2 cellular contexts compared by ENCODE assay signal in the genomic region with DNA sequence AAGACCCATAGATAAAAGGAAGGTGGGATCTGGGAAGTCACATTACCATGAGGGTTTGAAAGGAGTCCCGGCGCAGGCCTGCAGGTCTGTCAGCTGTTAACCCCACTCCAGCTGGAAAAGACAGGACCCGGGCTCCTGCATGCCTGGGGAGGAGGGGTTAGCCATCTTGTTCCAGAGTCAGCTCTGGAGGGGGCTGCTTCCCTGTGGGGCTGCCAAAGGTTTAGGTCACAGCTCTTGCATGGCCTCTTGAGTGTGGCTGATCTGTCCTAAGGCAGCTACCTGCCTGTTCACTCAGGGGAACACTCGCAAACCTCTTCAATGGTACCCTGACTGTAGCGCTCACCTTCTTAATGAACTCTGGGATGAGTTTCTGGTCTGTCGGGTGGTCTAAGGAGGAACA.
TF ChIP-seq lines count a peak whose summit lies in the region.

No MANE protein-coding gene starts in this region.

TF ChIP-seq in GM23338, 12 proteins besides CTCF, POLR2A, EP300 and RAD21 (continues in another document):
- TF ChIP-seq, protein P1, sequence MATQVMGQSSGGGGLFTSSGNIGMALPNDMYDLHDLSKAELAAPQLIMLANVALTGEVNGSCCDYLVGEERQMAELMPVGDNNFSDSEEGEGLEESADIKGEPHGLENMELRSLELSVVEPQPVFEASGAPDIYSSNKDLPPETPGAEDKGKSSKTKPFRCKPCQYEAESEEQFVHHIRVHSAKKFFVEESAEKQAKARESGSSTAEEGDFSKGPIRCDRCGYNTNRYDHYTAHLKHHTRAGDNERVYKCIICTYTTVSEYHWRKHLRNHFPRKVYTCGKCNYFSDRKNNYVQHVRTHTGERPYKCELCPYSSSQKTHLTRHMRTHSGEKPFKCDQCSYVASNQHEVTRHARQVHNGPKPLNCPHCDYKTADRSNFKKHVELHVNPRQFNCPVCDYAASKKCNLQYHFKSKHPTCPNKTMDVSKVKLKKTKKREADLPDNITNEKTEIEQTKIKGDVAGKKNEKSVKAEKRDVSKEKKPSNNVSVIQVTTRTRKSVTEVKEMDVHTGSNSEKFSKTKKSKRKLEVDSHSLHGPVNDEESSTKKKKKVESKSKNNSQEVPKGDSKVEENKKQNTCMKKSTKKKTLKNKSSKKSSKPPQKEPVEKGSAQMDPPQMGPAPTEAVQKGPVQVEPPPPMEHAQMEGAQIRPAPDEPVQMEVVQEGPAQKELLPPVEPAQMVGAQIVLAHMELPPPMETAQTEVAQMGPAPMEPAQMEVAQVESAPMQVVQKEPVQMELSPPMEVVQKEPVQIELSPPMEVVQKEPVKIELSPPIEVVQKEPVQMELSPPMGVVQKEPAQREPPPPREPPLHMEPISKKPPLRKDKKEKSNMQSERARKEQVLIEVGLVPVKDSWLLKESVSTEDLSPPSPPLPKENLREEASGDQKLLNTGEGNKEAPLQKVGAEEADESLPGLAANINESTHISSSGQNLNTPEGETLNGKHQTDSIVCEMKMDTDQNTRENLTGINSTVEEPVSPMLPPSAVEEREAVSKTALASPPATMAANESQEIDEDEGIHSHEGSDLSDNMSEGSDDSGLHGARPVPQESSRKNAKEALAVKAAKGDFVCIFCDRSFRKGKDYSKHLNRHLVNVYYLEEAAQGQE (IDR thresholded peaks at IDR 0.05; ENCODE audit: unreplicated experiment): no peak
- TF ChIP-seq STAT1 (IDR thresholded peaks at IDR 0.05; ENCODE audit: unreplicated experiment): no peak
- TF ChIP-seq JUNB (IDR thresholded peaks at IDR 0.05; ENCODE audit: unreplicated experiment): no peak
- TF ChIP-seq, protein P2, sequence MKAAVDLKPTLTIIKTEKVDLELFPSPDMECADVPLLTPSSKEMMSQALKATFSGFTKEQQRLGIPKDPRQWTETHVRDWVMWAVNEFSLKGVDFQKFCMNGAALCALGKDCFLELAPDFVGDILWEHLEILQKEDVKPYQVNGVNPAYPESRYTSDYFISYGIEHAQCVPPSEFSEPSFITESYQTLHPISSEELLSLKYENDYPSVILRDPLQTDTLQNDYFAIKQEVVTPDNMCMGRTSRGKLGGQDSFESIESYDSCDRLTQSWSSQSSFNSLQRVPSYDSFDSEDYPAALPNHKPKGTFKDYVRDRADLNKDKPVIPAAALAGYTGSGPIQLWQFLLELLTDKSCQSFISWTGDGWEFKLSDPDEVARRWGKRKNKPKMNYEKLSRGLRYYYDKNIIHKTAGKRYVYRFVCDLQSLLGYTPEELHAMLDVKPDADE (IDR thresholded peaks at IDR 0.05): no peak
- TF ChIP-seq, protein P3, sequence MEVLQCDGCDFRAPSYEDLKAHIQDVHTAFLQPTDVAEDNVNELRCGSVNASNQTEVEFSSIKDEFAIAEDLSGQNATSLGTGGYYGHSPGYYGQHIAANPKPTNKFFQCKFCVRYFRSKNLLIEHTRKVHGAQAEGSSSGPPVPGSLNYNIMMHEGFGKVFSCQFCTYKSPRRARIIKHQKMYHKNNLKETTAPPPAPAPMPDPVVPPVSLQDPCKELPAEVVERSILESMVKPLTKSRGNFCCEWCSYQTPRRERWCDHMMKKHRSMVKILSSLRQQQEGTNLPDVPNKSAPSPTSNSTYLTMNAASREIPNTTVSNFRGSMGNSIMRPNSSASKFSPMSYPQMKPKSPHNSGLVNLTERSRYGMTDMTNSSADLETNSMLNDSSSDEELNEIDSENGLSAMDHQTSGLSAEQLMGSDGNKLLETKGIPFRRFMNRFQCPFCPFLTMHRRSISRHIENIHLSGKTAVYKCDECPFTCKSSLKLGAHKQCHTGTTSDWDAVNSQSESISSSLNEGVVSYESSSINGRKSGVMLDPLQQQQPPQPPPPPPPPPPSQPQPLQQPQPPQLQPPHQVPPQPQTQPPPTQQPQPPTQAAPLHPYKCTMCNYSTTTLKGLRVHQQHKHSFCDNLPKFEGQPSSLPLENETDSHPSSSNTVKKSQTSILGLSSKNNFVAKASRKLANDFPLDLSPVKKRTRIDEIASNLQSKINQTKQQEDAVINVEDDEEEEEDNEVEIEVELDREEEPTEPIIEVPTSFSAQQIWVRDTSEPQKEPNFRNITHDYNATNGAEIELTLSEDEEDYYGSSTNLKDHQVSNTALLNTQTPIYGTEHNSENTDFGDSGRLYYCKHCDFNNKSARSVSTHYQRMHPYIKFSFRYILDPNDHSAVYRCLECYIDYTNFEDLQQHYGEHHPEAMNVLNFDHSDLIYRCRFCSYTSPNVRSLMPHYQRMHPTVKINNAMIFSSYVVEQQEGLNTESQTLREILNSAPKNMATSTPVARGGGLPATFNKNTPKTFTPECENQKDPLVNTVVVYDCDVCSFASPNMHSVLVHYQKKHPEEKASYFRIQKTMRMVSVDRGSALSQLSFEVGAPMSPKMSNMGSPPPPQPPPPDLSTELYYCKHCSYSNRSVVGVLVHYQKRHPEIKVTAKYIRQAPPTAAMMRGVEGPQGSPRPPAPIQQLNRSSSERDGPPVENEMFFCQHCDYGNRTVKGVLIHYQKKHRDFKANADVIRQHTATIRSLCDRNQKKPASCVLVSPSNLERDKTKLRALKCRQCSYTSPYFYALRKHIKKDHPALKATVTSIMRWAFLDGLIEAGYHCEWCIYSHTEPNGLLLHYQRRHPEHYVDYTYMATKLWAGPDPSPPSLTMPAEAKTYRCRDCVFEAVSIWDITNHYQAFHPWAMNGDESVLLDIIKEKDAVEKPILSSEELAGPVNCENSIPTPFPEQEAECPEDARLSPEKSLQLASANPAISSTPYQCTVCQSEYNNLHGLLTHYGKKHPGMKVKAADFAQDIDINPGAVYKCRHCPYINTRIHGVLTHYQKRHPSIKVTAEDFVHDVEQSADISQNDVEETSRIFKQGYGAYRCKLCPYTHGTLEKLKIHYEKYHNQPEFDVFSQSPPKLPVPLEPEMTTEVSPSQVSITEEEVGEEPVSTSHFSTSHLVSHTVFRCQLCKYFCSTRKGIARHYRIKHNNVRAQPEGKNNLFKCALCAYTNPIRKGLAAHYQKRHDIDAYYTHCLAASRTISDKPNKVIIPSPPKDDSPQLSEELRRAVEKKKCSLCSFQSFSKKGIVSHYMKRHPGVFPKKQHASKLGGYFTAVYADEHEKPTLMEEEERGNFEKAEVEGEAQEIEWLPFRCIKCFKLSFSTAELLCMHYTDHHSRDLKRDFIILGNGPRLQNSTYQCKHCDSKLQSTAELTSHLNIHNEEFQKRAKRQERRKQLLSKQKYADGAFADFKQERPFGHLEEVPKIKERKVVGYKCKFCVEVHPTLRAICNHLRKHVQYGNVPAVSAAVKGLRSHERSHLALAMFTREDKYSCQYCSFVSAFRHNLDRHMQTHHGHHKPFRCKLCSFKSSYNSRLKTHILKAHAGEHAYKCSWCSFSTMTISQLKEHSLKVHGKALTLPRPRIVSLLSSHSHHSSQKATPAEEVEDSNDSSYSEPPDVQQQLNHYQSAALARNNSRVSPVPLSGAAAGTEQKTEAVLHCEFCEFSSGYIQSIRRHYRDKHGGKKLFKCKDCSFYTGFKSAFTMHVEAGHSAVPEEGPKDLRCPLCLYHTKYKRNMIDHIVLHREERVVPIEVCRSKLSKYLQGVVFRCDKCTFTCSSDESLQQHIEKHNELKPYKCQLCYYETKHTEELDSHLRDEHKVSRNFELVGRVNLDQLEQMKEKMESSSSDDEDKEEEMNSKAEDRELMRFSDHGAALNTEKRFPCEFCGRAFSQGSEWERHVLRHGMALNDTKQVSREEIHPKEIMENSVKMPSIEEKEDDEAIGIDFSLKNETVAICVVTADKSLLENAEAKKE (CRISPR knock-in tag; IDR thresholded peaks at IDR 0.05): no peak
- no peak for TF ChIP-seq NANOG (IDR thresholded peaks at IDR 0.05; ENCODE audit: borderline replicate concordance)
- TF ChIP-seq EZH2phosphoT487 (IDR thresholded peaks at IDR 0.05; ENCODE audit: unreplicated experiment): no peak
- no peak for TF ChIP-seq ZNF114 (CRISPR knock-in tag; IDR thresholded peaks at IDR 0.05)
- no peak for TF ChIP-seq POLR2AphosphoS5 (IDR thresholded peaks at IDR 0.05; ENCODE audit: low read depth)
- TF ChIP-seq ZNF331 (CRISPR knock-in tag; IDR thresholded peaks at IDR 0.05; ENCODE audit: low read depth): no peak

TF ChIP-seq in WTC11, 78 proteins besides CTCF, POLR2A, EP300 and RAD21 (continued from another document):
- TF ChIP-seq, protein P4, sequence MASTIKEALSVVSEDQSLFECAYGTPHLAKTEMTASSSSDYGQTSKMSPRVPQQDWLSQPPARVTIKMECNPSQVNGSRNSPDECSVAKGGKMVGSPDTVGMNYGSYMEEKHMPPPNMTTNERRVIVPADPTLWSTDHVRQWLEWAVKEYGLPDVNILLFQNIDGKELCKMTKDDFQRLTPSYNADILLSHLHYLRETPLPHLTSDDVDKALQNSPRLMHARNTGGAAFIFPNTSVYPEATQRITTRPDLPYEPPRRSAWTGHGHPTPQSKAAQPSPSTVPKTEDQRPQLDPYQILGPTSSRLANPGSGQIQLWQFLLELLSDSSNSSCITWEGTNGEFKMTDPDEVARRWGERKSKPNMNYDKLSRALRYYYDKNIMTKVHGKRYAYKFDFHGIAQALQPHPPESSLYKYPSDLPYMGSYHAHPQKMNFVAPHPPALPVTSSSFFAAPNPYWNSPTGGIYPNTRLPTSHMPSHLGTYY (CRISPR knock-in tag; IDR thresholded peaks at IDR 0.05): no peak
- TF ChIP-seq SMAD4 (CRISPR knock-in tag; IDR thresholded peaks at IDR 0.05): no peak
- no peak for TF ChIP-seq NR1H2 (CRISPR knock-in tag; IDR thresholded peaks at IDR 0.05)
- no peak for TF ChIP-seq ZNF121 (CRISPR knock-in tag; IDR thresholded peaks at IDR 0.05)
- TF ChIP-seq, protein P5, sequence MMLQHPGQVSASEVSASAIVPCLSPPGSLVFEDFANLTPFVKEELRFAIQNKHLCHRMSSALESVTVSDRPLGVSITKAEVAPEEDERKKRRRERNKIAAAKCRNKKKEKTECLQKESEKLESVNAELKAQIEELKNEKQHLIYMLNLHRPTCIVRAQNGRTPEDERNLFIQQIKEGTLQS (CRISPR knock-in tag; conservative IDR thresholded peaks at IDR 0.05): no peak
